19 cellular contexts compared by ENCODE assay signal in genomic region chr10:58615237-58615935, GRCh38.
DNase-seq lines count a peak whose midpoint lies in the region; ATAC-seq and TF ChIP-seq lines count a peak whose summit lies in the region.
"Had no signal": no experiment of that assay in that cellular context is flagged by ENCODE, and none has a peak within 500 bp of the region (broad histone marks: within the 10 kb centered on the region; RNA-seq: fewer than 3 reads in every experiment).

No MANE protein-coding gene starts in this region.

- TF ChIP-seq CTCF in psoas muscle (IDR thresholded peaks at IDR 0.05) (no peak), foreskin fibroblast (IDR thresholded peaks at IDR 0.05; ENCODE audit: low read depth, low read length) (no peak)

- no peaks in the 10 kb centered on the region for H3K9me3 Mint-ChIP-seq in stimulated activated naive CD8-positive, alpha-beta T cell treated with anti-CD3 and anti-CD28 coated beads, Interleukin-15, amount 100 ng/mL, for 72 hours
- H3K9me3 Mint-ChIP-seq: CD8-positive, alpha-beta T cell; GM23338; HFFc6 had no signal

- ATAC-seq in stimulated activated naive CD8-positive, alpha-beta T cell treated with anti-CD3 and anti-CD28 coated beads, Interleukin-15, amount 100 ng/mL, for 72 hours, result peak; percentile 20
- ATAC-seq in stimulated activated naive CD8-positive, alpha-beta T cell treated with anti-CD3 and anti-CD28 coated beads, Interleukin-15, Interleukin-2, amounts not matched to agents 100 U/mL and 50 U/mL, for 24 hours, result no peak
- ATAC-seq in psoas muscle, result peak; percentile 81 to 89 (median 84)
- ATAC-seq: CD8-positive, alpha-beta T cell; GM23338; HepG2; K562 had no signal

- no peaks in the 10 kb centered on the region for H3K4me1 ChIP-seq in psoas muscle
- H3K4me1 ChIP-seq: Caco-2, HAP-1 had no signal

- 47 to 75% (median 55%) methylated on average over 14 of the region's 14 CpGs for WGBS in psoas muscle, 3 donors

- no peaks in the 10 kb centered on the region for H3K4me1 Mint-ChIP-seq in stimulated activated naive CD8-positive, alpha-beta T cell treated with anti-CD3 and anti-CD28 coated beads, Interleukin-15, amount 100 ng/mL, for 72 hours
- H3K4me1 Mint-ChIP-seq: GM23338 had no signal

- H3K4me3 Mint-ChIP-seq in stimulated activated naive CD8-positive, alpha-beta T cell treated with anti-CD3 and anti-CD28 coated beads, Interleukin-15, amount 100 ng/mL, for 72 hours, result no peak overlapping the region
- H3K4me3 Mint-ChIP-seq: CD8-positive, alpha-beta T cell; GM23338; HFFc6 had no signal

- no peaks in the 10 kb centered on the region for H3K36me3 ChIP-seq in psoas muscle (ENCODE audit: insufficient read depth in 1 of 2, low read depth in 1 of 2)
- H3K36me3 ChIP-seq: HAP-1 had no signal

- no peaks in the 10 kb centered on the region for H3K27me3 ChIP-seq in psoas muscle (ENCODE audit: insufficient read depth in 3 of 3, low read length in 2 of 3)

- H3K9me3 ChIP-seq in psoas muscle, result no peaks in the 10 kb centered on the region
- H3K9me3 ChIP-seq: Caco-2, HAP-1 had no signal

- H3K27ac ChIP-seq in psoas muscle, result peak overlapping the region; percentile 75
- H3K27ac ChIP-seq: C4-2B had no signal

- no peaks in the 10 kb centered on the region for H3K27me3 Mint-ChIP-seq in stimulated activated naive CD8-positive, alpha-beta T cell treated with anti-CD3 and anti-CD28 coated beads, Interleukin-15, amount 100 ng/mL, for 72 hours

- H3K27ac Mint-ChIP-seq in stimulated activated naive CD8-positive, alpha-beta T cell treated with anti-CD3 and anti-CD28 coated beads, Interleukin-15, amount 100 ng/mL, for 72 hours, result no peak overlapping the region
- H3K27ac Mint-ChIP-seq: CD8-positive, alpha-beta T cell; GM23338; HFFc6 had no signal

- DNase-seq in stimulated activated naive CD8-positive, alpha-beta T cell treated with anti-CD3 and anti-CD28 coated beads, Interleukin-15, amount 100 ng/mL, for 72 hours, result no peak
- DNase-seq in stimulated activated naive CD8-positive, alpha-beta T cell treated with anti-CD3 and anti-CD28 coated beads, Interleukin-15, Interleukin-2, amounts not matched to agents 100 U/mL and 50 U/mL, for 24 hours, result no peak
- peak in 33 of 42 donors; percentile 10 to 71 (median 34) for DNase-seq in head of caudate nucleus
- DNase-seq in psoas muscle, result peak in 1 of 2 donors; percentile 60
- DNase-seq in C1 segment of cervical spinal cord (lab: John Stamatoyannopoulos, UW), result no peak
- no peak for DNase-seq in foreskin fibroblast
- no peak for DNase-seq in NCI-H510A treated with DMSO at 0.1 percent for 48 hours (lab: John Stamatoyannopoulos, UW)
- DNase-seq: Caco-2; CD8-positive, alpha-beta T cell; HFFc6; NCI-H2029; NCI-H524 treated with DMSO at 0.1 percent for 48 hours; RPMI8226; SHP77 had no signal

- intact Hi-C loops in head of caudate nucleus (cut with DNase I) (no loop called here), psoas muscle (cut with DNase I) (no loop called here)

- H3K4me3 ChIP-seq in psoas muscle (no peak overlapping the region), foreskin fibroblast (ENCODE audit: low read depth in 1 of 2, low read length in 2 of 2) (no peak overlapping the region)
- H3K4me3 ChIP-seq: GM23338, HAP-1, K562 had no signal

Comparison
In these comparisons a context has a peak if more than half of its experiments do, and no peak if none do; other contexts are left out.
1. DNase-seq: peak in head of caudate nucleus (33 of 42); none in stimulated activated naive CD8-positive, alpha-beta T cell treated with anti-CD3 and anti-CD28 coated beads, Interleukin-15, amount 100 ng/mL, for 72 hours (0 of 2), stimulated activated naive CD8-positive, alpha-beta T cell treated with anti-CD3 and anti-CD28 coated beads, Interleukin-15, Interleukin-2, amounts not matched to agents 100 U/mL and 50 U/mL, for 24 hours (single experiment), C1 segment of cervical spinal cord (0 of 14), foreskin fibroblast (0 of 2) and NCI-H510A treated with DMSO at 0.1 percent for 48 hours (single experiment).